1 cellular context compared by ENCODE assay signal in genomic region chr1:79657916-79658662, GRCh38.
TF ChIP-seq lines count a peak whose summit lies in the region.

No MANE protein-coding gene starts in this region.

TF ChIP-seq in GM23338, 12 proteins besides CTCF, POLR2A, EP300 and RAD21 (continued from another document):
- no peak for TF ChIP-seq ZNF462 (CRISPR knock-in tag; IDR thresholded peaks at IDR 0.05)
